ENCODE assay signal across 19 cellular contexts in genomic region chr13:113608967-113609533, GRCh38. TPM values are rescaled to one million over a fixed set of nuclear protein-coding genes. Genes with fewer than 3 reads are reported as not detected.
DNase-seq lines count a peak whose midpoint lies in the region; ATAC-seq and TF ChIP-seq lines count a peak whose summit lies in the region.
"Had no signal": no experiment of that assay in that cellular context is flagged by ENCODE, and none has a peak within 500 bp of the region (broad histone marks: within the 10 kb centered on the region; RNA-seq: fewer than 3 reads in every experiment).

No MANE protein-coding gene starts in this region.

- peaks cover 24% of the 10 kb centered on the region for H3K4me1 Mint-ChIP-seq in activated naive CD8-positive, alpha-beta T cell treated with anti-CD3 and anti-CD28 coated beads, Interleukin-2, amount 50 U/mL, for 24 hours
- H3K4me1 Mint-ChIP-seq in activated naive CD8-positive, alpha-beta T cell treated with anti-CD3 and anti-CD28 coated beads for 36 hours = peaks cover 8% of the 10 kb centered on the region
- H3K4me1 Mint-ChIP-seq in WTC11 = no peaks in the 10 kb centered on the region
- peaks cover 38 to 41% of the 10 kb centered on the region in 2 donors for H3K4me1 Mint-ChIP-seq in natural killer cell treated with Interleukin-12 subunit alpha and Interleukin-12 subunit beta and Interleukin-15 and Interleukin-18, amount 100 ng/mL, for 72 hours (ENCODE audit: low read depth in 2 of 2)
- no peaks in the 10 kb centered on the region for H3K4me1 Mint-ChIP-seq in type B pancreatic cell (ENCODE audit: unreplicated experiment)

- H3K4me1 ChIP-seq in aorta (ENCODE audit: control insufficient read depth in 1 of 2, insufficient read depth in 2 of 2, low read length in 2 of 2) = no peaks in the 10 kb centered on the region

- 92 to 94% methylated on average over 22 of the region's 22 CpGs for WGBS in aorta, 2 donors

- DNase-seq in activated naive CD8-positive, alpha-beta T cell treated with anti-CD3 and anti-CD28 coated beads, Interleukin-2, amount 50 U/mL, for 24 hours = no peak
- no peak for DNase-seq in activated naive CD8-positive, alpha-beta T cell treated with anti-CD3 and anti-CD28 coated beads for 36 hours
- no peak for DNase-seq in WTC11 (ENCODE audit: low spot score)
- no peak for DNase-seq in natural killer cell treated with Interleukin-12 subunit alpha and Interleukin-12 subunit beta and Interleukin-15 and Interleukin-18, amount 100 ng/mL, for 72 hours (ENCODE audit: low spot score)
- DNase-seq in type B pancreatic cell (ENCODE audit: extremely low spot score, unreplicated experiment) = no peak
- DNase-seq in GM13977 (ENCODE audit: low spot score) = no peak
- DNase-seq in aorta = no peak
- DNase-seq: CD4-positive, alpha-beta memory T cell; GM23248; MM.1S; NCI-H1092 treated with DMSO at 0.1 percent for 48 hours; NCI-H146; NCI-H2029 treated with DMSO at 0.1 percent for 48 hours; NCI-H2171; NCI-H526; PC-9 had no signal

- H3K27ac Mint-ChIP-seq in activated naive CD8-positive, alpha-beta T cell treated with anti-CD3 and anti-CD28 coated beads, Interleukin-2, amount 50 U/mL, for 24 hours = peak overlapping the region; percentile 42
- no peak overlapping the region for H3K27ac Mint-ChIP-seq in activated naive CD8-positive, alpha-beta T cell treated with anti-CD3 and anti-CD28 coated beads for 36 hours
- H3K27ac Mint-ChIP-seq in WTC11 = peak overlapping the region; percentile 58; the same call in 1 of the 2 replicates
- H3K27ac Mint-ChIP-seq in natural killer cell treated with Interleukin-12 subunit alpha and Interleukin-12 subunit beta and Interleukin-15 and Interleukin-18, amount 100 ng/mL, for 72 hours = peak overlapping the region; percentile 89 to 94
- peak overlapping the region; percentile 13 for H3K27ac Mint-ChIP-seq in type B pancreatic cell

- no peaks in the 10 kb centered on the region for H3K27me3 Mint-ChIP-seq in activated naive CD8-positive, alpha-beta T cell treated with anti-CD3 and anti-CD28 coated beads, Interleukin-2, amount 50 U/mL, for 24 hours
- H3K27me3 Mint-ChIP-seq in activated naive CD8-positive, alpha-beta T cell treated with anti-CD3 and anti-CD28 coated beads for 36 hours = no peaks in the 10 kb centered on the region
- H3K27me3 Mint-ChIP-seq in WTC11 (ENCODE audit: low read depth) = no peaks in the 10 kb centered on the region
- no peaks in the 10 kb centered on the region for H3K27me3 Mint-ChIP-seq in natural killer cell treated with Interleukin-12 subunit alpha and Interleukin-12 subunit beta and Interleukin-15 and Interleukin-18, amount 100 ng/mL, for 72 hours
- H3K27me3 Mint-ChIP-seq in type B pancreatic cell = no peaks in the 10 kb centered on the region
- H3K27me3 Mint-ChIP-seq: CD4-positive, alpha-beta memory T cell had no signal

- no peak overlapping the region for H3K4me3 ChIP-seq in aorta (ENCODE audit: low read length in 2 of 2)
- H3K4me3 ChIP-seq: GM23248, PC-9 had no signal

- in situ Hi-C loops in GM13977 (cut with MboI; ENCODE audit: low pct_unique_long_range_greater_than_20kb, low sequenced_read_pairs, unreplicated experiment) = no loop called here

- no peaks in the 10 kb centered on the region for H3K9me3 ChIP-seq in aorta (ENCODE audit: control insufficient read depth, low read length)

- no peak for TF ChIP-seq CTCF in WTC11 (IDR thresholded peaks at IDR 0.05)
- no peak for TF ChIP-seq CTCF in type B pancreatic cell (conservative IDR thresholded peaks at IDR 0.05)
- TF ChIP-seq CTCF in GM13977 (IDR thresholded peaks at IDR 0.05; ENCODE audit: extremely low read depth, insufficient read depth, missing control alignments) = no peak

- POLR2A ChIA-PET in WTC11 (lab: Charles Lee) = no interaction called here

- no peaks in the 10 kb centered on the region for H3K27me3 ChIP-seq in aorta (ENCODE audit: control insufficient read depth in 1 of 2, insufficient read depth in 2 of 2, low read length in 1 of 2)

- no peaks in the 10 kb centered on the region for H3K9me3 Mint-ChIP-seq in activated naive CD8-positive, alpha-beta T cell treated with anti-CD3 and anti-CD28 coated beads, Interleukin-2, amount 50 U/mL, for 24 hours
- no peaks in the 10 kb centered on the region for H3K9me3 Mint-ChIP-seq in activated naive CD8-positive, alpha-beta T cell treated with anti-CD3 and anti-CD28 coated beads for 36 hours
- no peaks in the 10 kb centered on the region for H3K9me3 Mint-ChIP-seq in WTC11
- no peaks in the 10 kb centered on the region for H3K9me3 Mint-ChIP-seq in natural killer cell treated with Interleukin-12 subunit alpha and Interleukin-12 subunit beta and Interleukin-15 and Interleukin-18, amount 100 ng/mL, for 72 hours
- H3K9me3 Mint-ChIP-seq in type B pancreatic cell = no peaks in the 10 kb centered on the region
- H3K9me3 Mint-ChIP-seq: CD4-positive, alpha-beta memory T cell had no signal

- H3K36me3 Mint-ChIP-seq in activated naive CD8-positive, alpha-beta T cell treated with anti-CD3 and anti-CD28 coated beads, Interleukin-2, amount 50 U/mL, for 24 hours (ENCODE audit: low read depth) = peaks cover 35% of the 10 kb centered on the region
- H3K36me3 Mint-ChIP-seq in activated naive CD8-positive, alpha-beta T cell treated with anti-CD3 and anti-CD28 coated beads for 36 hours = peaks cover 27% of the 10 kb centered on the region
- H3K36me3 Mint-ChIP-seq in WTC11 (peaks cover 14% of the 10 kb centered on the region), type B pancreatic cell (peaks cover 21% of the 10 kb centered on the region)
- peaks cover 12% of the 10 kb centered on the region for H3K36me3 Mint-ChIP-seq in natural killer cell treated with Interleukin-12 subunit alpha and Interleukin-12 subunit beta and Interleukin-15 and Interleukin-18, amount 100 ng/mL, for 72 hours

- ATAC-seq in activated naive CD8-positive, alpha-beta T cell treated with anti-CD3 and anti-CD28 coated beads, Interleukin-2, amount 50 U/mL, for 24 hours = no peak
- ATAC-seq in WTC11 (no peak), aorta (ENCODE audit: low FRiP score) (no peak), HG03442 (IDR thresholded peaks at IDR 0.05; ENCODE audit: unreplicated experiment) (no peak)
- no peak for ATAC-seq in natural killer cell treated with Interleukin-12 subunit alpha and Interleukin-12 subunit beta and Interleukin-15 and Interleukin-18, amount 100 ng/mL, for 72 hours

- intact Hi-C loops in aorta (cut with DNase I) = no loop called here

- no peak overlapping the region for H3K4me3 Mint-ChIP-seq in activated naive CD8-positive, alpha-beta T cell treated with anti-CD3 and anti-CD28 coated beads, Interleukin-2, amount 50 U/mL, for 24 hours
- no peak overlapping the region for H3K4me3 Mint-ChIP-seq in activated naive CD8-positive, alpha-beta T cell treated with anti-CD3 and anti-CD28 coated beads for 36 hours
- H3K4me3 Mint-ChIP-seq in WTC11 (no peak overlapping the region), type B pancreatic cell (peak overlapping the region; percentile 12)
- peak overlapping the region; percentile 48 for H3K4me3 Mint-ChIP-seq in natural killer cell treated with Interleukin-12 subunit alpha and Interleukin-12 subunit beta and Interleukin-15 and Interleukin-18, amount 100 ng/mL, for 72 hours
- H3K4me3 Mint-ChIP-seq: CD4-positive, alpha-beta memory T cell had no signal

- CTCF ChIA-PET in WTC11 (lab: Charles Lee) = no interaction called here

- H3K36me3 ChIP-seq in aorta (ENCODE audit: control insufficient read depth in 1 of 2, insufficient read depth in 2 of 2, low read length in 1 of 2) = no peaks in the 10 kb centered on the region

- no peak overlapping the region for H3K27ac ChIP-seq in aorta (ENCODE audit: low read depth in 1 of 2, low read length in 2 of 2)
- H3K27ac ChIP-seq: 22Rv1, GM23248, PC-9 had no signal

TF ChIP-seq in WTC11, 78 proteins besides CTCF, POLR2A, EP300 and RAD21:
- TF ChIP-seq ZNF416 (CRISPR knock-in tag; IDR thresholded peaks at IDR 0.05) = no peak
TF ChIP-seq in WTC11: peak in this region for 0.

RNA-seq across cellular contexts. Expression of gene TFDP1, which starts 24.5 kb away (rescaled TPM):
- total RNA-seq in activated naive CD8-positive, alpha-beta T cell treated with anti-CD3 and anti-CD28 coated beads for 36 hours = 100 to 1,000 TPM; 242 to 250 TPM
- total RNA-seq in WTC11 (2021) (52.6 to 61.2 TPM (median 54.1 TPM) in 3 replicates), type B pancreatic cell (ENCODE audit: low replicate concordance) (78.4 and 78.8 TPM in 2 replicates), aorta (10 to 100 TPM; 29.7 to 36.6 TPM)
- 100 to 1,000 TPM in 1 of 2 donors, 10 to 100 TPM in 1; 97.5 to 226 TPM for total RNA-seq in natural killer cell treated with Interleukin-12 subunit alpha and Interleukin-12 subunit beta and Interleukin-15 and Interleukin-18, amount 100 ng/mL, for 72 hours
- polyA plus RNA-seq in aorta = 10 to 100 TPM; 17.4 to 36.4 TPM

RNA-seq across cellular contexts. Expression of gene ATP4B, which starts 48.9 kb away (rescaled TPM):
- not detected for total RNA-seq in activated naive CD8-positive, alpha-beta T cell treated with anti-CD3 and anti-CD28 coated beads for 36 hours
- not detected in 3 replicates for total RNA-seq in WTC11 (2021)
- total RNA-seq in natural killer cell treated with Interleukin-12 subunit alpha and Interleukin-12 subunit beta and Interleukin-15 and Interleukin-18, amount 100 ng/mL, for 72 hours = not detected
- 2.0 and 26.7 TPM in 2 replicates for total RNA-seq in type B pancreatic cell (ENCODE audit: low replicate concordance)
- total RNA-seq in aorta = not detected
- not detected for polyA plus RNA-seq in aorta
- total RNA-seq: CD4-positive, alpha-beta memory T cell; GM23248; LHCN-M2; PC-9 had no signal
- polyA plus RNA-seq: GM23248 had no signal

RNA-seq across cellular contexts. Expression of gene GRK1, which starts 58.0 kb away (rescaled TPM):
- not detected for total RNA-seq in activated naive CD8-positive, alpha-beta T cell treated with anti-CD3 and anti-CD28 coated beads for 36 hours
- total RNA-seq in WTC11 (2021) = 0.11 to 0.21 TPM (median 0.17 TPM) in 3 replicates
- under 1 TPM in 1 of 2 donors, not detected in 1; 0.14 TPM for total RNA-seq in natural killer cell treated with Interleukin-12 subunit alpha and Interleukin-12 subunit beta and Interleukin-15 and Interleukin-18, amount 100 ng/mL, for 72 hours
- total RNA-seq in type B pancreatic cell (ENCODE audit: low replicate concordance) = 0.24 and 0.85 TPM in 2 replicates
- under 1 TPM in 1 of 2 donors, not detected in 1; 0.10 TPM for total RNA-seq in aorta
- not detected for polyA plus RNA-seq in aorta
- total RNA-seq: CD4-positive, alpha-beta memory T cell; GM23248; LHCN-M2; PC-9 had no signal
- polyA plus RNA-seq: CD4-positive, alpha-beta memory T cell; GM23248 had no signal

Comparison
In these comparisons a context has a peak if more than half of its experiments do, and no peak if none do; other contexts are left out.
1. H3K4me3 Mint-ChIP-seq: peak in natural killer cell treated with Interleukin-12 subunit alpha and Interleukin-12 subunit beta and Interleukin-15 and Interleukin-18, amount 100 ng/mL, for 72 hours (single experiment) and type B pancreatic cell (single experiment); none in activated naive CD8-positive, alpha-beta T cell treated with anti-CD3 and anti-CD28 coated beads, Interleukin-2, amount 50 U/mL, for 24 hours (single experiment), activated naive CD8-positive, alpha-beta T cell treated with anti-CD3 and anti-CD28 coated beads for 36 hours (single experiment) and WTC11 (single experiment).